Comparison of ENCODE assay signal across 8 cellular contexts in genomic region chr22:38992871-38993371, GRCh38. TPM values are rescaled to one million over a fixed set of nuclear protein-coding genes. Genes with fewer than 3 reads are reported as not detected.
DNase-seq lines count a peak whose midpoint lies in the region; ATAC-seq and TF ChIP-seq lines count a peak whose summit lies in the region.
"Not testable (repeated sequence)": the region's sequence is repeated elsewhere in the genome, so short reads cannot be mapped to it uniquely, and the experiment has no call there.
"Had no signal": no experiment of that assay in that cellular context is flagged by ENCODE, and none has a peak within 500 bp of the region (broad histone marks: within the 10 kb centered on the region; RNA-seq: fewer than 3 reads in every experiment).

No MANE protein-coding gene starts in this region.

- not testable (repeated sequence) for H3K4me1 ChIP-seq in SJCRH30; breast epithelium; right cardiac atrium (ENCODE audit: control insufficient read depth, insufficient read depth, low read length)

- WGBS in right cardiac atrium = 14% methylated on average over 12 of the region's 12 CpGs

- intact Hi-C loops in breast epithelium (cut with DNase I; ENCODE audit: low total_unique reads); right cardiac atrium (cut with DNase I): not testable (repeated sequence)

- H3K9me3 ChIP-seq in SJCRH30 (replicated peaks); breast epithelium; right cardiac atrium (ENCODE audit: control insufficient read depth, low read length): not testable (repeated sequence)

- DNase-seq in DMS 273 (lab: John Stamatoyannopoulos, UW; ENCODE audit: unreplicated experiment) = peak; percentile 39
- DNase-seq in NCI-H1694 (lab: John Stamatoyannopoulos, UW) = peak; percentile 14
- peak; percentile 17 to 33 for DNase-seq in SJCRH30
- peak in 1 of 2 donors; percentile 16 for DNase-seq in breast epithelium (ENCODE audit: low spot score in 2 of 2)
- DNase-seq in right cardiac atrium = peak; percentile 39 to 77 (median 67)
- DNase-seq in retina = peak; percentile 58

- H3K27ac ChIP-seq in SJCRH30; right cardiac atrium (ENCODE audit: low read length): not testable (repeated sequence)
- peak overlapping the region; percentile 36 to 59 for H3K27ac ChIP-seq in breast epithelium

- ATAC-seq in right cardiac atrium = peak; percentile 78 to 85

- H3K27me3 ChIP-seq in SJCRH30; breast epithelium; right cardiac atrium (ENCODE audit: control insufficient read depth, insufficient read depth): not testable (repeated sequence)

- H3K4me3 ChIP-seq in SJCRH30; breast epithelium; right cardiac atrium (ENCODE audit: low read length): not testable (repeated sequence)

- not testable (repeated sequence) for TF ChIP-seq CTCF in breast epithelium (IDR thresholded peaks at IDR 0.05)

- TF ChIP-seq POLR2A in breast epithelium (IDR thresholded peaks at IDR 0.05) = not testable (repeated sequence)

- H3K36me3 ChIP-seq in SJCRH30, breast epithelium: not testable (repeated sequence)

RNA-seq across cellular contexts. Expression of gene APOBEC3B, which starts 10.8 kb away (rescaled TPM):
- 15.8 and 16.6 TPM in 2 replicates for total RNA-seq in SJCRH30 (2014; rRNA removed; shearing (Covaris generic))
- total RNA-seq in breast epithelium = 1 to 10 TPM in 1 of 3 donors, under 1 TPM in 1, not detected in 1; 0.33 to 2.2 TPM
- 1 to 10 TPM; 1.3 to 1.9 (median 1.6) TPM for total RNA-seq in right cardiac atrium
- polyA plus RNA-seq in right cardiac atrium = 2.6 TPM

RNA-seq across cellular contexts. Expression of gene APOBEC3C, which starts 21.1 kb away (rescaled TPM):
- 2.3 and 2.6 TPM in 2 replicates for total RNA-seq in SJCRH30 (2014; rRNA removed; shearing (Covaris generic))
- 1 to 10 TPM; 6.9 to 9.5 (median 7.0) TPM for total RNA-seq in breast epithelium
- 10 to 100 TPM; 25.4 to 41.9 (median 37.9) TPM for total RNA-seq in right cardiac atrium
- 37.4 TPM for polyA plus RNA-seq in right cardiac atrium

RNA-seq across cellular contexts. Expression of gene APOBEC3D, which starts 28.0 kb away (rescaled TPM):
- total RNA-seq in SJCRH30 (2014; rRNA removed; shearing (Covaris generic)) = not detected in 2 replicates
- total RNA-seq in breast epithelium = 1 to 10 TPM; 1.3 to 4.0 (median 3.9) TPM
- 1 to 10 TPM; 1.2 to 1.9 (median 1.3) TPM for total RNA-seq in right cardiac atrium
- 0.75 TPM for polyA plus RNA-seq in right cardiac atrium

RNA-seq across cellular contexts. Expression of gene APOBEC3A, which starts 35.5 kb away (rescaled TPM):
- total RNA-seq in SJCRH30 (2014; rRNA removed; shearing (Covaris generic)) = not detected in 2 replicates
- total RNA-seq in breast epithelium (under 1 TPM in 1 of 3 donors, not detected in 2; 0.44 TPM), right cardiac atrium (under 1 TPM; 0.23 to 0.94 (median 0.65) TPM)
- polyA plus RNA-seq in right cardiac atrium = 0.14 TPM
- total RNA-seq: OCI-LY7 had no signal
- polyA plus RNA-seq: AG04450 had no signal

RNA-seq across cellular contexts. Expression of gene APOBEC3F, which starts 47.7 kb away (rescaled TPM):
- total RNA-seq in SJCRH30 (2014; rRNA removed; shearing (Covaris generic)) = not detected in 2 replicates
- total RNA-seq in breast epithelium = 1 to 10 TPM; 1.9 to 7.9 (median 5.9) TPM
- 10 to 100 TPM in 3 of 4 donors, 1 to 10 TPM in 1; 5.1 to 12.9 (median 11.0) TPM for total RNA-seq in right cardiac atrium
- 14.9 TPM for polyA plus RNA-seq in right cardiac atrium
